ENCODE assay signal across 10 cellular contexts in the genomic region with DNA sequence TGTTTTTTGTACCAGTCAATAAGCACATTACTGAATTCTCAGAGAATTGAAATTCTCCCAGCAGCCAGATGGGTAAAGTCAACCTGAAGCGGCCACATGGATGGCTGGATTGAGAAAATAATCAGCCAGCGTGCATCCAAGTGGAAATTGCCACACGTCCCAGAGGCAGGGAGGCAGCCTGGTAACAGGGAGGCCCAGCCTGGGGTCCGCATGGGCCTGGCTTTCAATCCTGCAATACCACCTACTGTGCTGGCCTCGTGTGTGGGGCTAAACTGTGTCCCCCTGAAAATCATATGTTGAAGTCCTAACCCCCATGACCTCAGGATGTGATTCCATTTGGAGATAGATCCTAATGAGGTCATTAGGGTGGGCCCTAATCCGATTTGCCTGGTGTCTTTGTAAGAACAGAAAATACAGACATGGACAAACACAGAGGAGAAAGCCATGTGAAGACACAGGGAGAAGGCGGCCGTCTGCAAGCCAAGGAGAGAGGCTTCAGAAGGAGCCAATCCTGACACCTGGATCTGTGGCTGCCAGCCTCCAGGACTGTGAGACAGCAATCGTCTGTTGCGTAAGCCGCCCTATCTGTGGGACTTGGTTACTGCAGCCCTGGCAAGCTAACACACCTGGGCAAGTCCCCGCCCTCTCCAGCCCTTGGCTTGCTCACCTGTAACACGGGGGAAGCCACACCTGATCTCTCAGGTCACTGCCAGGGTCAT.
DNase-seq lines count a peak whose midpoint lies in the region; ATAC-seq and TF ChIP-seq lines count a peak whose summit lies in the region.
"Had no signal": no experiment of that assay in that cellular context is flagged by ENCODE, and none has a peak within 500 bp of the region (broad histone marks: within the 10 kb centered on the region; RNA-seq: fewer than 3 reads in every experiment).

No MANE protein-coding gene starts in this region.

- no peak overlapping the region for H3K4me2 ChIP-seq in OCI-LY7 (ENCODE audit: low read length)

- BruUV-seq in MCF 10A (replicated peaks; lab: Mats Ljungman, UMichigan) = no TSS peak
- BruUV-seq in OCI-LY7 (replicated peaks; lab: Mats Ljungman, UMichigan) = no TSS peak

- H3K27me3 ChIP-seq in breast epithelium = peaks cover 0 to 61% of the 10 kb centered on the region in 2 donors
- no peaks in the 10 kb centered on the region for H3K27me3 ChIP-seq in upper lobe of right lung
- H3K27me3 ChIP-seq in psoas muscle (ENCODE audit: insufficient read depth in 3 of 3, low read length in 2 of 3) = peaks cover 0 to 18% (median 0%) of the 10 kb centered on the region in 3 donors
- no peaks in the 10 kb centered on the region for H3K27me3 ChIP-seq in vagina

- H3K79me2 ChIP-seq in OCI-LY7 (ENCODE audit: insufficient read depth, low read depth, low read length) = no peaks in the 10 kb centered on the region

- no peaks in the 10 kb centered on the region for H3K4me1 Mint-ChIP-seq in MCF 10A (ENCODE audit: insufficient read depth, unreplicated experiment)

- POLR2A ChIA-PET in MCF 10A (lab: Yijun Ruan, JAX) (no interaction called here), OCI-LY7 (lab: Charles Lee) (no interaction called here)

- no peaks in the 10 kb centered on the region for H3K9me2 ChIP-seq in OCI-LY7 (ENCODE audit: insufficient read depth, low read length)

- H3K9me3 ChIP-seq in breast epithelium = peaks cover 0 to 7% of the 10 kb centered on the region in 2 donors
- H3K9me3 ChIP-seq in OCI-LY7 (ENCODE audit: low read length) = no peaks in the 10 kb centered on the region
- no peaks in the 10 kb centered on the region for H3K9me3 ChIP-seq in upper lobe of right lung
- H3K9me3 ChIP-seq in psoas muscle = no peaks in the 10 kb centered on the region
- no peaks in the 10 kb centered on the region for H3K9me3 ChIP-seq in vagina

- 54 to 61% (median 56%) methylated on average over 13 of the region's 13 CpGs for WGBS in psoas muscle, 3 donors

- no peaks in the 10 kb centered on the region for H4K20me1 ChIP-seq in OCI-LY7 (ENCODE audit: insufficient read depth, low read length)

- CTCF ChIA-PET in MCF 10A (lab: Yijun Ruan, JAX) = interaction anchor here (1.1 kb wide), 1 partner anchor 112 kb away, joined by 6 read pairs; no protein-coding TSS in a partner anchor
- CTCF ChIA-PET in OCI-LY7 (lab: Charles Lee; ENCODE audit: unreplicated experiment) = no interaction called here

- intact Hi-C loops in MCF 10A (cut with micrococcal nuclease) = no loop called here
- intact Hi-C loops in breast epithelium (cut with DNase I; ENCODE audit: low total_unique reads) = no loop called here
- intact Hi-C loops in OCI-LY7 (cut with micrococcal nuclease; ENCODE audit: unreplicated experiment) = no loop called here
- intact Hi-C loops in upper lobe of right lung (cut with DNase I) = no loop called here
- intact Hi-C loops in psoas muscle (cut with DNase I) = no loop called here
- intact Hi-C loops in vagina (cut with DNase I) = no loop called here

- H3K4me1 ChIP-seq in breast epithelium = no peaks in the 10 kb centered on the region
- H3K4me1 ChIP-seq in OCI-LY7 (ENCODE audit: insufficient read depth, low read length, poor library complexity, severe bottlenecking) = no peaks in the 10 kb centered on the region
- no peaks in the 10 kb centered on the region for H3K4me1 ChIP-seq in upper lobe of right lung
- H3K4me1 ChIP-seq in psoas muscle = no peaks in the 10 kb centered on the region
- H3K4me1 ChIP-seq in vagina = no peaks in the 10 kb centered on the region

- no peak overlapping the region for H3K27ac Mint-ChIP-seq in MCF 10A (ENCODE audit: low read depth, unreplicated experiment)
- H3K27ac Mint-ChIP-seq: CD8-positive, alpha-beta T cell had no signal

- no peaks in the 10 kb centered on the region for H3K36me3 Mint-ChIP-seq in MCF 10A (ENCODE audit: insufficient read depth, unreplicated experiment)

- H3K9me3 Mint-ChIP-seq in MCF 10A (ENCODE audit: unreplicated experiment) = peaks cover 23% of the 10 kb centered on the region
- H3K9me3 Mint-ChIP-seq: CD8-positive, alpha-beta T cell had no signal

- TF ChIP-seq POLR2A in breast epithelium (IDR thresholded peaks at IDR 0.05) (no peak), vagina (IDR thresholded peaks at IDR 0.05) (no peak)

- H3K36me3 ChIP-seq in breast epithelium (no peaks in the 10 kb centered on the region), OCI-LY7 (ENCODE audit: insufficient read depth, low read length) (no peaks in the 10 kb centered on the region), upper lobe of right lung (no peaks in the 10 kb centered on the region), psoas muscle (ENCODE audit: insufficient read depth in 1 of 2, low read depth in 1 of 2) (no peaks in the 10 kb centered on the region), vagina (no peaks in the 10 kb centered on the region)

- TF ChIP-seq CTCF in MCF 10A (IDR thresholded peaks at IDR 0.05; ENCODE audit: unreplicated experiment) (peak; percentile 7), breast epithelium (IDR thresholded peaks at IDR 0.05) (peak in 1 of 3 donors; percentile 8), OCI-LY7 (conservative IDR thresholded peaks at IDR 0.05; ENCODE audit: low read length) (peak; percentile 64), upper lobe of right lung (IDR thresholded peaks at IDR 0.05) (peak; percentile 24), psoas muscle (IDR thresholded peaks at IDR 0.05) (no peak), vagina (IDR thresholded peaks at IDR 0.05) (no peak)

- peak; percentile 35 for ATAC-seq in upper lobe of right lung
- ATAC-seq in psoas muscle = no peak
- no peak for ATAC-seq in GM21515 (IDR thresholded peaks at IDR 0.05; ENCODE audit: unreplicated experiment)
- ATAC-seq: CD8-positive, alpha-beta T cell had no signal

- H3K4me3 Mint-ChIP-seq in MCF 10A (ENCODE audit: unreplicated experiment) = no peak overlapping the region
- H3K4me3 Mint-ChIP-seq: CD8-positive, alpha-beta T cell had no signal

- H3K27me3 Mint-ChIP-seq in MCF 10A (ENCODE audit: insufficient read depth, unreplicated experiment) = no peaks in the 10 kb centered on the region

- H3K4me3 ChIP-seq in breast epithelium (no peak overlapping the region), OCI-LY7 (ENCODE audit: low read depth, low read length, poor library complexity, severe bottlenecking) (no peak overlapping the region), upper lobe of right lung (no peak overlapping the region), psoas muscle (no peak overlapping the region), vagina (no peak overlapping the region)

- no peak overlapping the region for H2AFZ ChIP-seq in OCI-LY7 (ENCODE audit: low read length)

- H3K27ac ChIP-seq in breast epithelium (no peak overlapping the region), OCI-LY7 (ENCODE audit: low read depth, low read length, poor library complexity, severe bottlenecking) (no peak overlapping the region), upper lobe of right lung (no peak overlapping the region), psoas muscle (no peak overlapping the region), vagina (no peak overlapping the region)

- peak; percentile 60 for DNase-seq in MCF 10A (ENCODE audit: unreplicated experiment)
- DNase-seq in breast epithelium (ENCODE audit: low spot score in 2 of 2) = no peak
- peak; percentile 20 for DNase-seq in OCI-LY7 (ENCODE audit: low spot score)
- peak; percentile 86 for DNase-seq in iPS DF 4.7 (ENCODE audit: extremely low read depth, low spot score)
- no peak for DNase-seq in upper lobe of right lung
- no peak for DNase-seq in psoas muscle
- no peak for DNase-seq in vagina (ENCODE audit: extremely low spot score in 2 of 2)
- DNase-seq: NCI-H1694 treated with DMSO at 0.1 percent for 48 hours had no signal

Comparison
In these comparisons a context has a peak if more than half of its experiments do, and no peak if none do; other contexts are left out.
1. DNase-seq: peak in MCF 10A (single experiment), OCI-LY7 (single experiment) and iPS DF 4.7 (single experiment); none in breast epithelium (0 of 2), upper lobe of right lung (single experiment), psoas muscle (0 of 2) and vagina (0 of 2).
2. CTCF ChIP-seq: peak in MCF 10A (single experiment), OCI-LY7 (single experiment) and upper lobe of right lung (single experiment); none in psoas muscle (single experiment) and vagina (0 of 3).